Comparison of ENCODE assay signal across 8 cellular contexts in the genomic region with DNA sequence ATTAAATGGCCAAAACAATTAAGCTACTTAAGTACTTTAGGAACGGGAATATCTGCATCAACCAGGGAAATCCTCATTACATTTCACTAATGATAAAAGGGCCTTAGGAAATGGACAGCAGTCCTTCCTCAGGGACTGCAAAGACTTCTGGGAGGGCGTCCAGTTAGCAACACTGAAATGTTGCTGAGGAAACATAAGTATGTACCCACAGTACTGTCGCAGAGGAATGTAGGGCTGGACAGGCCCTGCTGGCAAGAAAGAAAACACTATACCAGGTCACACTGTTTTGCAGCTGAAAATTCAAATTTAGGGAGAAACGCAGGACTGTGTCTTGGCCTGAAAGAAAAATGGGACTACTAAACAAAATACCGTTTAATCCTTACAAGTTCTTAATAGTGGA. TPM values are rescaled to one million over a fixed set of nuclear protein-coding genes. Genes with fewer than 3 reads are reported as not detected.
DNase-seq lines count a peak whose midpoint lies in the region; ATAC-seq, FAIRE-seq and TF ChIP-seq lines count a peak whose summit lies in the region.

No MANE protein-coding gene starts in this region.

- peak; percentile 26 for DNase-seq in ELR (ENCODE audit: low read depth)
- no peak for DNase-seq in SK-N-MC (ENCODE audit: low read depth, low spot score)
- DNase-seq in fibroblast of lung (ENCODE audit: low read depth in 2 of 2), result peak in 1 of 2 donors; percentile 40
- no peak for DNase-seq in osteocyte (ENCODE audit: extremely low spot score, unreplicated experiment)
- DNase-seq in 8988T, result no peak
- DNase-seq in D721Med (ENCODE audit: insufficient read length, low spot score), result no peak
- no peak for DNase-seq in NK-92 treated with Interleukin-12 subunit alpha and Interleukin-12 subunit beta, amount 100 ng/mL, for 24 hours (lab: John Stamatoyannopoulos, UW)

- H3K27ac Mint-ChIP-seq in osteocyte (ENCODE audit: unreplicated experiment), result peak overlapping the region; percentile 97

- peaks cover 36% of the 10 kb centered on the region for H3K79me2 ChIP-seq in fibroblast of lung (ENCODE audit: control insufficient read depth, insufficient read depth, low read length)

- peaks cover 50% of the 10 kb centered on the region for H3K4me1 Mint-ChIP-seq in osteocyte (ENCODE audit: unreplicated experiment)

- H3K9me3 ChIP-seq in SK-N-MC (ENCODE audit: low read depth, low read length) (no peaks in the 10 kb centered on the region), fibroblast of lung (ENCODE audit: control insufficient read depth, insufficient read depth, low read depth, low read length) (no peaks in the 10 kb centered on the region)

- peaks cover 6% of the 10 kb centered on the region; the same call in 1 of the 2 replicates for H3K36me3 ChIP-seq in SK-N-MC (ENCODE audit: insufficient read depth, low read length)
- H3K36me3 ChIP-seq in fibroblast of lung (ENCODE audit: control insufficient read depth, insufficient read depth, low read length), result no peaks in the 10 kb centered on the region

- H3K4me2 ChIP-seq in fibroblast of lung (ENCODE audit: extremely low read depth, insufficient read depth, low read length), result peak overlapping the region; percentile 67

- H3K9me3 Mint-ChIP-seq in osteocyte (ENCODE audit: unreplicated experiment), result no peaks in the 10 kb centered on the region

- H3K27me3 Mint-ChIP-seq in osteocyte (ENCODE audit: unreplicated experiment), result no peaks in the 10 kb centered on the region

- no peak for FAIRE-seq in D721Med (lab: Jason Lieb, UNC)

- H3K4me1 ChIP-seq in fibroblast of lung (ENCODE audit: control insufficient read depth, extremely low read depth, insufficient read depth, low read length), result peaks cover 5% of the 10 kb centered on the region

- no peak for ATAC-seq in GM19324 (IDR thresholded peaks at IDR 0.05; ENCODE audit: low FRiP score, unreplicated experiment)

- H3K27me3 ChIP-seq in fibroblast of lung (ENCODE audit: control insufficient read depth, insufficient read depth, low read length), result no peaks in the 10 kb centered on the region

- H3K4me3 ChIP-seq in SK-N-MC, result peak overlapping the region; percentile 99
- peak overlapping the region; percentile 68 to 97 (median 78) for H3K4me3 ChIP-seq in fibroblast of lung (replicated peaks in 1 of 4; ENCODE audit: control extremely low read depth in 1 of 4, insufficient read depth in 1 of 4, low read depth in 3 of 4, low read length in 4 of 4)

- peaks cover 9% of the 10 kb centered on the region for H3K36me3 Mint-ChIP-seq in osteocyte (ENCODE audit: unreplicated experiment)

- TF ChIP-seq CTCF in fibroblast of lung (conservative IDR thresholded peaks at IDR 0.05 in 1 of 2, IDR thresholded peaks at IDR 0.05 in 1 of 2; ENCODE audit: low read depth in 1 of 2, low read length in 2 of 2), result no peak
- no peak for TF ChIP-seq CTCF in osteocyte (IDR thresholded peaks at IDR 0.05)
- no peak for TF ChIP-seq CTCF in D721Med (IDR thresholded peaks at IDR 0.05; ENCODE audit: insufficient read depth, missing control alignments)

- H3K9ac ChIP-seq in SK-N-MC (ENCODE audit: insufficient read length) (peak overlapping the region; percentile 97), fibroblast of lung (ENCODE audit: insufficient read depth, low read length) (peak overlapping the region; percentile 3)

- H3K4me3 Mint-ChIP-seq in osteocyte (ENCODE audit: unreplicated experiment), result peak overlapping the region; percentile 98

- no peaks in the 10 kb centered on the region for H4K20me1 ChIP-seq in fibroblast of lung (ENCODE audit: control insufficient read depth, extremely low read depth, insufficient read depth, low read length)

- no peak overlapping the region for H3K27ac ChIP-seq in SK-N-MC
- peak overlapping the region; percentile 92 for H3K27ac ChIP-seq in fibroblast of lung (ENCODE audit: insufficient read depth, low read length)

- H2AFZ ChIP-seq in fibroblast of lung (ENCODE audit: low read length), result no peak overlapping the region

RNA-seq across cellular contexts. Expression of gene C5orf15, which starts 1.3 kb away (rescaled TPM):
- total RNA-seq in fibroblast of lung, result 31.8 and 43.1 TPM in 2 replicates
- polyA plus RNA-seq in fibroblast of lung, result 87.2 and 111 TPM in 2 replicates
- polyA plus RNA-seq in fibroblast of lung (2012), result 52.1 and 65.5 TPM in 2 replicates
- polyA minus RNA-seq in fibroblast of lung (ENCODE audit: low replicate concordance), result 7.4 and 25.0 TPM in 2 replicates
- total RNA-seq in osteocyte, result 58.9 and 62.6 TPM in 2 replicates

RNA-seq across cellular contexts. Expression of gene VDAC1, which starts 37.7 kb away (rescaled TPM):
- total RNA-seq in fibroblast of lung, result 239 and 281 TPM in 2 replicates
- polyA plus RNA-seq in fibroblast of lung, result 202 and 244 TPM in 2 replicates
- polyA plus RNA-seq in fibroblast of lung (2012), result 246 and 278 TPM in 2 replicates
- 97.4 and 123 TPM in 2 replicates for polyA minus RNA-seq in fibroblast of lung (ENCODE audit: low replicate concordance)
- 115 and 119 TPM in 2 replicates for total RNA-seq in osteocyte
